Comparison of ENCODE assay signal across 20 cellular contexts in genomic region chr4:168098257-168098717, GRCh38. TPM values are rescaled to one million over a fixed set of nuclear protein-coding genes. Genes with fewer than 3 reads are reported as not detected.
DNase-seq lines count a peak whose midpoint lies in the region; ATAC-seq, FAIRE-seq and TF ChIP-seq lines count a peak whose summit lies in the region.
"Had no signal": no experiment of that assay in that cellular context is flagged by ENCODE, and none has a peak within 500 bp of the region (broad histone marks: within the 10 kb centered on the region; RNA-seq: fewer than 3 reads in every experiment).

No MANE protein-coding gene starts in this region.

- H3K27ac ChIP-seq in PC-9 (peak overlapping the region; percentile 65), endothelial cell of umbilical vein (ENCODE audit: insufficient read depth, low read depth, low read length) (peak overlapping the region; percentile 75), osteoblast (ENCODE audit: low read depth, low read length) (peak overlapping the region; percentile 94), esophagus muscularis mucosa (replicated peaks in 1 of 4) (no peak overlapping the region), colonic mucosa (no peak overlapping the region)
- H3K27ac ChIP-seq: upper lobe of left lung had no signal

- intact Hi-C loops in PC-9 (cut with micrococcal nuclease; ENCODE audit: unreplicated experiment): no loop called here
- intact Hi-C loops in endothelial cell of umbilical vein (cut with micrococcal nuclease): loop anchor here (5.0 kb wide), 1 partner anchor 54 kb away; no protein-coding TSS in a partner anchor
- intact Hi-C loops in esophagus muscularis mucosa (cut with DNase I): no loop called here
- intact Hi-C loops in colonic mucosa (cut with DNase I): no loop called here
- intact Hi-C loops in mucosa of descending colon (cut with DNase I, micrococcal nuclease): no loop called here

- H3K4me2 ChIP-seq in PC-9 (peak overlapping the region; percentile 18; the same call in 1 of the 2 replicates), endothelial cell of umbilical vein (ENCODE audit: insufficient read depth, low read length) (peak overlapping the region; percentile 70), osteoblast (ENCODE audit: insufficient read depth, low read length) (peak overlapping the region; percentile 10)

- peaks cover 21% of the 10 kb centered on the region for H3F3A ChIP-seq in PC-9 (ENCODE audit: insufficient read depth, low read depth)

- WGBS in esophagus muscularis mucosa: 67% methylated on average over 1 of the region's 1 CpG

- H3K9me1 ChIP-seq in endothelial cell of umbilical vein (replicated peaks; ENCODE audit: control insufficient read depth, extremely low read depth, insufficient read depth, low read length): no peaks in the 10 kb centered on the region

- H3K4me1 ChIP-seq in PC-9 (replicated peaks; ENCODE audit: insufficient read depth) (peaks cover 40% of the 10 kb centered on the region), endothelial cell of umbilical vein (ENCODE audit: control insufficient read depth, extremely low read depth, insufficient read depth, low read length) (peaks cover 58% of the 10 kb centered on the region), osteoblast (ENCODE audit: insufficient read depth, low read length) (peaks cover 47% of the 10 kb centered on the region), esophagus muscularis mucosa (no peaks in the 10 kb centered on the region), colonic mucosa (no peaks in the 10 kb centered on the region), mucosa of descending colon (ENCODE audit: low read depth) (no peaks in the 10 kb centered on the region)
- H3K4me1 ChIP-seq: upper lobe of left lung had no signal

- H3K27me3 ChIP-seq in PC-9 (ENCODE audit: insufficient read depth, low read depth) (no peaks in the 10 kb centered on the region), endothelial cell of umbilical vein (ENCODE audit: control insufficient read depth in 2 of 2, insufficient read depth in 2 of 2, low read length in 2 of 2) (no peaks in the 10 kb centered on the region), osteoblast (ENCODE audit: insufficient read depth, low read length) (no peaks in the 10 kb centered on the region), esophagus muscularis mucosa (no peaks in the 10 kb centered on the region), colonic mucosa (no peaks in the 10 kb centered on the region)
- H3K27me3 ChIP-seq: upper lobe of left lung had no signal

- dilution Hi-C loops in endothelial cell of umbilical vein (cut with MboI; ENCODE audit: extremely low pct_ligation_motif_present, low sequenced_read_pairs): no loop called here

- FAIRE-seq in endothelial cell of umbilical vein (lab: Jason Lieb, UNC): peak; percentile 88
- FAIRE-seq: K562 had no signal

- no peak overlapping the region for H3K4me3 ChIP-seq in PC-9
- no peak overlapping the region for H3K4me3 ChIP-seq in endothelial cell of umbilical vein (replicated peaks in 1 of 3; ENCODE audit: insufficient read depth in 1 of 3, low read depth in 1 of 3, low read length in 3 of 3)
- no peak overlapping the region for H3K4me3 ChIP-seq in osteoblast (ENCODE audit: insufficient read depth, low read length)
- no peak overlapping the region for H3K4me3 ChIP-seq in esophagus muscularis mucosa
- H3K4me3 ChIP-seq in colonic mucosa: no peak overlapping the region
- H3K4me3 ChIP-seq in mucosa of descending colon: no peak overlapping the region
- H3K4me3 ChIP-seq: K562, upper lobe of left lung had no signal

- DNase-seq in EL: peak; percentile 45
- peak in 1 of 2 experiments; percentile 77 for DNase-seq in PC-9
- peak; percentile 91 for DNase-seq in endothelial cell of umbilical vein (ENCODE audit: low read depth, low spot score)
- peak; percentile 72 for DNase-seq in osteoblast (ENCODE audit: insufficient read length, low spot score, missing footprints)
- no peak for DNase-seq in esophagus muscularis mucosa (ENCODE audit: extremely low spot score)
- DNase-seq in colonic mucosa: no peak
- DNase-seq in mucosa of descending colon: no peak
- no peak for DNase-seq in cortex of kidney (lab: John Stamatoyannopoulos, UW)
- DNase-seq: activated naive CD4-positive, alpha-beta T cell; AML-193; endodermal cell; NCI-H1436 treated with DMSO at 0.1 percent for 48 hours; NCI-H345; upper lobe of left lung had no signal

- no peaks in the 10 kb centered on the region for H3K9me2 ChIP-seq in PC-9 (ENCODE audit: insufficient read depth)

- no peak overlapping the region for H2AFZ ChIP-seq in PC-9
- no peak overlapping the region for H2AFZ ChIP-seq in endothelial cell of umbilical vein (ENCODE audit: low read depth, low read length)
- no peak overlapping the region for H2AFZ ChIP-seq in osteoblast (ENCODE audit: low read length)

- H3K36me3 ChIP-seq in PC-9 (ENCODE audit: low read depth) (no peaks in the 10 kb centered on the region), endothelial cell of umbilical vein (ENCODE audit: control insufficient read depth in 2 of 2, extremely low read depth in 1 of 2, insufficient read depth in 2 of 2, low read length in 2 of 2) (no peaks in the 10 kb centered on the region), osteoblast (ENCODE audit: insufficient read depth, low read length) (no peaks in the 10 kb centered on the region), esophagus muscularis mucosa (no peaks in the 10 kb centered on the region), colonic mucosa (no peaks in the 10 kb centered on the region), mucosa of descending colon (ENCODE audit: low read depth) (no peaks in the 10 kb centered on the region)
- H3K36me3 ChIP-seq: upper lobe of left lung had no signal

- H3K79me2 ChIP-seq in PC-9 (ENCODE audit: low read depth): no peaks in the 10 kb centered on the region
- no peaks in the 10 kb centered on the region for H3K79me2 ChIP-seq in endothelial cell of umbilical vein (ENCODE audit: control insufficient read depth, insufficient read depth, low read length)
- no peaks in the 10 kb centered on the region for H3K79me2 ChIP-seq in osteoblast (ENCODE audit: insufficient read depth, low read length)

- TF ChIP-seq EP300 in esophagus muscularis mucosa (IDR thresholded peaks at IDR 0.05): no peak

- no peaks in the 10 kb centered on the region for H4K20me1 ChIP-seq in PC-9 (ENCODE audit: insufficient read depth)
- no peaks in the 10 kb centered on the region for H4K20me1 ChIP-seq in endothelial cell of umbilical vein (replicated peaks; ENCODE audit: control insufficient read depth, extremely low read depth, insufficient read depth, low read length)
- H4K20me1 ChIP-seq in osteoblast (ENCODE audit: insufficient read depth, low read length): no peaks in the 10 kb centered on the region

- peaks cover 2% of the 10 kb centered on the region; the same call in 1 of the 2 replicates for H3K9me3 ChIP-seq in PC-9 (ENCODE audit: insufficient read depth, low read depth)
- H3K9me3 ChIP-seq in endothelial cell of umbilical vein (replicated peaks; ENCODE audit: control insufficient read depth, insufficient read depth, low read length): no peaks in the 10 kb centered on the region
- H3K9me3 ChIP-seq in osteoblast (ENCODE audit: low read depth, low read length): no peaks in the 10 kb centered on the region
- H3K9me3 ChIP-seq in esophagus muscularis mucosa: no peaks in the 10 kb centered on the region
- no peaks in the 10 kb centered on the region for H3K9me3 ChIP-seq in colonic mucosa
- H3K9me3 ChIP-seq in mucosa of descending colon: no peaks in the 10 kb centered on the region
- H3K9me3 ChIP-seq: upper lobe of left lung had no signal

- BruUV-seq in PC-9 (replicated peaks; lab: Mats Ljungman, UMichigan) (no TSS peak), endothelial cell of umbilical vein (replicated peaks; lab: Mats Ljungman, UMichigan) (no TSS peak)

- POLR2A ChIA-PET in PC-9 (lab: Charles Lee; ENCODE audit: unreplicated experiment): interaction anchor here (0.7 kb wide), 1 partner anchor 42 kb away, joined by 4 read pairs; no protein-coding TSS in a partner anchor
- POLR2A ChIA-PET in endothelial cell of umbilical vein (lab: Charles Lee): no interaction called here

- TF ChIP-seq CTCF in PC-9 (conservative IDR thresholded peaks at IDR 0.05) (no peak), endothelial cell of umbilical vein (IDR thresholded peaks at IDR 0.05; ENCODE audit: extremely low read depth in 1 of 2, insufficient read depth in 1 of 2, low read depth in 1 of 2, low read length in 2 of 2) (no peak), osteoblast (IDR thresholded peaks at IDR 0.05; ENCODE audit: extremely low read depth, low read depth, low read length) (no peak), esophagus muscularis mucosa (IDR thresholded peaks at IDR 0.05) (no peak), colonic mucosa (IDR thresholded peaks at IDR 0.05) (no peak), mucosa of descending colon (IDR thresholded peaks at IDR 0.05) (no peak)

- ATAC-seq in mucosa of descending colon: no peak
- ATAC-seq: K562; stimulated activated memory B cell treated with anti-CD40 and anti-IgM and Interleukin-4, amounts not matched to agents 10 μg/mL and 1 μg/mL and 100 μg/mL, for 72 hours had no signal

- TF ChIP-seq POLR2A in endothelial cell of umbilical vein (IDR thresholded peaks at IDR 0.05; ENCODE audit: low read depth, low read length) (peak; percentile 47), esophagus muscularis mucosa (IDR thresholded peaks at IDR 0.05; ENCODE audit: low read depth) (no peak)

- CTCF ChIA-PET in PC-9 (lab: Charles Lee): interaction anchor here (0.6 kb wide), 1 partner anchor 55 kb away, joined by 4 read pairs; no protein-coding TSS in a partner anchor
- CTCF ChIA-PET in endothelial cell of umbilical vein (lab: Charles Lee): interaction anchor here (0.9 to 1.4 kb wide), 2 partner anchors 20 to 56 kb away, joined by 4 to 12 read pairs; no protein-coding TSS in a partner anchor

- H3K9ac ChIP-seq in endothelial cell of umbilical vein (replicated peaks; ENCODE audit: extremely low read depth, insufficient read depth, low read length) (peak overlapping the region; percentile 3), colonic mucosa (ENCODE audit: low read depth in 2 of 2, low read length in 2 of 2) (no peak overlapping the region)

TF ChIP-seq in endothelial cell of umbilical vein, 7 proteins besides CTCF, POLR2A, EP300 and RAD21 (continues in another document):
- TF ChIP-seq FOS (IDR thresholded peaks at IDR 0.05; ENCODE audit: borderline replicate concordance, insufficient read depth, low read length): peak; percentile 98

RNA-seq across cellular contexts. Expression of gene ANXA10, which starts 6.0 kb away (rescaled TPM):
- total RNA-seq in PC-9 (2021) (1.1 and 3.0 TPM in 2 replicates), endothelial cell of umbilical vein (not detected in 2 replicates), osteoblast (1.1 and 1.2 TPM in 2 replicates), esophagus muscularis mucosa (1 to 10 TPM in 1 of 4 donors, not detected in 3; 4.6 TPM), colonic mucosa (under 1 TPM in 1 of 2 donors, not detected in 1; 0.30 TPM), mucosa of descending colon (under 1 TPM in 1 of 3 donors, not detected in 2; 0.34 TPM)
- polyA plus RNA-seq in endothelial cell of umbilical vein: not detected in 2 replicates
- not detected in 2 replicates for polyA plus RNA-seq in endothelial cell of umbilical vein (2011; cell fraction: cytosol; rRNA removed)
- polyA plus RNA-seq in endothelial cell of umbilical vein (2011; cell fraction: nucleus; rRNA removed): not detected in 2 replicates
- not detected in 2 replicates for polyA plus RNA-seq in endothelial cell of umbilical vein (2012)
- polyA minus RNA-seq in endothelial cell of umbilical vein: not detected in 2 replicates
- polyA minus RNA-seq in endothelial cell of umbilical vein (2011; cell fraction: cytosol; rRNA and poly(A)+ RNA removed): not detected
- not detected in 2 replicates for polyA minus RNA-seq in endothelial cell of umbilical vein (2011; cell fraction: nucleus; rRNA and poly(A)+ RNA removed)
- total RNA-seq: cardiac septum, endodermal cell, K562, kidney epithelial cell, omental fat pad, skeletal muscle tissue, upper lobe of left lung had no signal
- polyA plus RNA-seq: K562 had no signal

Comparison
In these comparisons a context has a peak if more than half of its experiments do, and no peak if none do; other contexts are left out.
1. DNase-seq: peak in EL (single experiment), endothelial cell of umbilical vein (single experiment) and osteoblast (single experiment); none in esophagus muscularis mucosa (single experiment), colonic mucosa (single experiment), mucosa of descending colon (0 of 3) and cortex of kidney (single experiment).
2. H3K27ac ChIP-seq: peak in PC-9 (single experiment), endothelial cell of umbilical vein (single experiment) and osteoblast (single experiment); none in esophagus muscularis mucosa (0 of 4) and colonic mucosa (single experiment).
3. H3K4me2 ChIP-seq: peak in every context shown above with its lines; median percentile 70 in endothelial cell of umbilical vein; 18 in PC-9; 10 in osteoblast.